Comparison of ENCODE assay signal across 15 cellular contexts in the genomic region with DNA sequence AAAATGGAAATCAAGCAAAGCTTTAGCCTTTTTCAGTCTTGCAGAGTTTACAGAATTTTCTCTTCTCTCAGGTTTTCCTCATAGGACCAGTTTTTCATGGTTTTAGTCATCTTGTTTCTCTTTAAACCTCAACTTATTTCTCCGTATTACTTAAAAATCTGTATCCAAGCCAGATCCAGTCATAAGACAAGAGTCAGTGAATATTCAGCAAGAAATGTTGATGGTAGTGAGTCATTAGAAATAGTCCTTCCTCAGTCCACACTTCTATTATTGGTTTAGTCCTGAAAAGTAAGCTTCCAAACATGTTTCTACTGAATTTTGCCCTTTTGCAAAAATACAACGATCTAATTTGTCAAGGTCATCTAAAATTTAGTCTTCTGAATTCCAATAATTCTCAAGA.
DNase-seq lines count a peak whose midpoint lies in the region; ATAC-seq lines count a peak whose summit lies in the region.
"Had no signal": no experiment of that assay in that cellular context is flagged by ENCODE, and none has a peak within 500 bp of the region (broad histone marks: within the 10 kb centered on the region; RNA-seq: fewer than 3 reads in every experiment).

No MANE protein-coding gene starts in this region.

- no peak overlapping the region for H3K4me3 ChIP-seq in skeletal muscle satellite cell (ENCODE audit: low read length)
- H3K4me3 ChIP-seq: upper lobe of left lung had no signal

- H3K4me2 ChIP-seq in skeletal muscle satellite cell (ENCODE audit: low read length) = peak overlapping the region; percentile 23

- in situ Hi-C loops in ACHN (cut with HindIII; ENCODE audit: low pct_ligation_motif_present, low pct_unique_long_range_greater_than_20kb, low sequenced_read_pairs) = no loop called here

- peaks cover 3% of the 10 kb centered on the region for H3K9me3 ChIP-seq in skeletal muscle satellite cell (replicated peaks; ENCODE audit: low read length)

- ATAC-seq in GM19023 (IDR thresholded peaks at IDR 0.05; ENCODE audit: unreplicated experiment) = no peak
- ATAC-seq: natural killer cell treated with Interleukin-12 subunit alpha and Interleukin-12 subunit beta and Interleukin-15 and Interleukin-18, amount 100 ng/mL, for 72 hours; stimulated activated effector memory CD8-positive, alpha-beta T cell treated with anti-CD3 and anti-CD28 coated beads, Interleukin-12 subunit alpha, Interleukin-12 subunit beta, amount 100 ng/mL, for 72 hours had no signal

- no peaks in the 10 kb centered on the region for H3K27me3 ChIP-seq in skeletal muscle satellite cell (ENCODE audit: control insufficient read depth, insufficient read depth, low read length)
- H3K27me3 ChIP-seq: upper lobe of left lung had no signal

- H3K9ac ChIP-seq in skeletal muscle satellite cell (ENCODE audit: low read depth, low read length) = no peak overlapping the region

- H3K36me3 ChIP-seq in skeletal muscle satellite cell (ENCODE audit: insufficient read depth, low read length) = no peaks in the 10 kb centered on the region
- H3K36me3 ChIP-seq: upper lobe of left lung had no signal

- H3K4me1 ChIP-seq in skeletal muscle satellite cell (ENCODE audit: control insufficient read depth, insufficient read depth, low read length) = peaks cover 10% of the 10 kb centered on the region
- H3K4me1 ChIP-seq: Caco-2, upper lobe of left lung had no signal

- DNase-seq in HCEC 1CT (peak; percentile 86), amniotic epithelial cell (ENCODE audit: low read depth) (peak; percentile 68), fibroblast of the conjunctiva (ENCODE audit: low read depth) (peak; percentile 30), ACHN (no peak)
- no peak for DNase-seq in effector CD4-positive, alpha-beta T cell
- DNase-seq: activated gamma-delta T cell, Caco-2, GOT3, NCI-H446, retina, upper lobe of left lung had no signal

Comparison
In these comparisons a context has a peak if more than half of its experiments do, and no peak if none do; other contexts are left out.
1. DNase-seq: peak in HCEC 1CT (single experiment), amniotic epithelial cell (single experiment) and fibroblast of the conjunctiva (single experiment); none in ACHN (single experiment) and effector CD4-positive, alpha-beta T cell (single experiment).